ENCODE assay signal across 18 cellular contexts in genomic region chr4:23934223-23934622, GRCh38. TPM values are rescaled to one million over a fixed set of nuclear protein-coding genes. Genes with fewer than 3 reads are reported as not detected.
DNase-seq lines count a peak whose midpoint lies in the region; ATAC-seq, FAIRE-seq and TF ChIP-seq lines count a peak whose summit lies in the region.
"Had no signal": no experiment of that assay in that cellular context is flagged by ENCODE, and none has a peak within 500 bp of the region (broad histone marks: within the 10 kb centered on the region; RNA-seq: fewer than 3 reads in every experiment).

No MANE protein-coding gene starts in this region.

- H3K27me3 ChIP-seq in HUES64 (ENCODE audit: insufficient read depth, low read length), result no peaks in the 10 kb centered on the region
- H3K27me3 ChIP-seq in bronchial epithelial cell (ENCODE audit: control insufficient read depth, insufficient read depth, low read length), result peaks cover 2% of the 10 kb centered on the region
- H3K27me3 ChIP-seq: spleen had no signal

- FAIRE-seq in bronchial epithelial cell (lab: Jason Lieb, UNC), result peak; percentile 43
- FAIRE-seq in GM12892 (lab: Jason Lieb, UNC), result no peak

- no peak for TF ChIP-seq CTCF in bronchial epithelial cell (IDR thresholded peaks at IDR 0.05; ENCODE audit: insufficient read depth, low read length, severe bottlenecking)
- no peak for TF ChIP-seq CTCF in osteocyte (IDR thresholded peaks at IDR 0.05)
- TF ChIP-seq CTCF in type B pancreatic cell (conservative IDR thresholded peaks at IDR 0.05), result no peak

- peaks cover 61% of the 10 kb centered on the region for H3K4me1 Mint-ChIP-seq in osteocyte (ENCODE audit: unreplicated experiment)
- peaks cover 10% of the 10 kb centered on the region for H3K4me1 Mint-ChIP-seq in type B pancreatic cell (ENCODE audit: unreplicated experiment)
- H3K4me1 Mint-ChIP-seq: activated CD4-positive, alpha-beta memory T cell treated with anti-CD3 and anti-CD28 coated beads, Interleukin-2, amount 10 ng/mL, durations not matched to agents 7 days and 5 days had no signal

- WGBS in HUES64, result 78% methylated on average over 4 of the region's 4 CpGs

- ATAC-seq in GM18520 (IDR thresholded peaks at IDR 0.05; ENCODE audit: unreplicated experiment), result no peak
- ATAC-seq: natural killer cell treated with Interleukin-12 subunit alpha and Interleukin-12 subunit beta and Interleukin-15 and Interleukin-18, amount 100 ng/mL, for 72 hours; PC-3 had no signal

- no peaks in the 10 kb centered on the region for H3K27me3 Mint-ChIP-seq in osteocyte (ENCODE audit: unreplicated experiment)
- H3K27me3 Mint-ChIP-seq in type B pancreatic cell, result no peaks in the 10 kb centered on the region
- H3K27me3 Mint-ChIP-seq: activated CD4-positive, alpha-beta memory T cell treated with anti-CD3 and anti-CD28 coated beads, Interleukin-2, amount 10 ng/mL, durations not matched to agents 7 days and 5 days; natural killer cell treated with Interleukin-12 subunit alpha and Interleukin-12 subunit beta and Interleukin-15 and Interleukin-18, amount 100 ng/mL, for 72 hours had no signal

- peak overlapping the region; percentile 85; the same call in 1 of the 2 replicates for H3K27ac ChIP-seq in HUES64 (ENCODE audit: low read depth, low read length)
- H3K27ac ChIP-seq: spleen, VCaP had no signal

- H3K4me1 ChIP-seq in HUES64 (ENCODE audit: insufficient read depth, low read length), result peaks cover 61% of the 10 kb centered on the region
- H3K4me1 ChIP-seq: spleen had no signal

- no peaks in the 10 kb centered on the region for H3K9me3 ChIP-seq in HUES64 (ENCODE audit: insufficient read depth, low read depth, low read length)
- H3K9me3 ChIP-seq: spleen had no signal

- no peak overlapping the region for H3K9ac ChIP-seq in HUES64 (ENCODE audit: low read depth, low read length)

- TF ChIP-seq POLR2A in GM12892 (IDR thresholded peaks at IDR 0.05; ENCODE audit: low read depth, low read length), result no peak

- H3K27ac Mint-ChIP-seq in osteocyte (ENCODE audit: unreplicated experiment) (peak overlapping the region; percentile 84), type B pancreatic cell (no peak overlapping the region)
- H3K27ac Mint-ChIP-seq: activated CD4-positive, alpha-beta memory T cell treated with anti-CD3 and anti-CD28 coated beads, Interleukin-2, amount 10 ng/mL, durations not matched to agents 7 days and 5 days; activated naive CD4-positive, alpha-beta T cell treated with anti-CD3 and anti-CD28 coated beads for 36 hours; CD14-positive monocyte; natural killer cell treated with Interleukin-12 subunit alpha and Interleukin-12 subunit beta and Interleukin-15 and Interleukin-18, amount 100 ng/mL, for 72 hours; T-helper 1 cell treated with Interleukin-12 subunit alpha and Interleukin-12 subunit beta and Interleukin-4 antibody, amounts not matched to agents 30 μg/mL and 1 μg/mL, for 36 hours had no signal

- DNase-seq in Daoy (ENCODE audit: low read depth) (peak; percentile 8), bronchial epithelial cell (ENCODE audit: low read depth) (no peak), osteocyte (ENCODE audit: extremely low spot score, unreplicated experiment) (no peak), GM12892 (ENCODE audit: insufficient read length) (no peak), type B pancreatic cell (ENCODE audit: extremely low spot score, unreplicated experiment) (no peak), GM03348 (ENCODE audit: low spot score) (no peak)
- DNase-seq: activated CD4-positive, alpha-beta memory T cell treated with anti-CD3 and anti-CD28 coated beads, Interleukin-2, amount 10 ng/mL, durations not matched to agents 7 days and 5 days; activated naive CD4-positive, alpha-beta T cell treated with anti-CD3 and anti-CD28 coated beads for 36 hours; NCI-H1436; NCI-H748 treated with DMSO at 0.1 percent for 48 hours; PC-3; spleen had no signal

- H3K36me3 ChIP-seq in HUES64 (ENCODE audit: insufficient read depth, low read length) (no peaks in the 10 kb centered on the region), bronchial epithelial cell (ENCODE audit: control insufficient read depth, insufficient read depth, low read length) (no peaks in the 10 kb centered on the region)
- H3K36me3 ChIP-seq: spleen had no signal

- H3K4me3 Mint-ChIP-seq in osteocyte (ENCODE audit: unreplicated experiment) (no peak overlapping the region), type B pancreatic cell (no peak overlapping the region)
- H3K4me3 Mint-ChIP-seq: activated CD4-positive, alpha-beta memory T cell treated with anti-CD3 and anti-CD28 coated beads, Interleukin-2, amount 10 ng/mL, durations not matched to agents 7 days and 5 days; activated naive CD4-positive, alpha-beta T cell treated with anti-CD3 and anti-CD28 coated beads for 36 hours; CD14-positive monocyte; natural killer cell treated with Interleukin-12 subunit alpha and Interleukin-12 subunit beta and Interleukin-15 and Interleukin-18, amount 100 ng/mL, for 72 hours; T-helper 1 cell treated with Interleukin-12 subunit alpha and Interleukin-12 subunit beta and Interleukin-4 antibody, amounts not matched to agents 30 μg/mL and 1 μg/mL, for 36 hours had no signal

- H3K36me3 Mint-ChIP-seq in osteocyte (ENCODE audit: unreplicated experiment) (no peaks in the 10 kb centered on the region), type B pancreatic cell (peaks cover 3% of the 10 kb centered on the region)
- H3K36me3 Mint-ChIP-seq: CD14-positive monocyte had no signal

- H3K4me3 ChIP-seq in HUES64 (ENCODE audit: low read length), result no peak overlapping the region
- H3K4me3 ChIP-seq in bronchial epithelial cell (ENCODE audit: low read depth, low read length), result no peak overlapping the region
- H3K4me3 ChIP-seq: spleen had no signal

- H3K9me3 Mint-ChIP-seq in osteocyte (ENCODE audit: unreplicated experiment) (no peaks in the 10 kb centered on the region), type B pancreatic cell (no peaks in the 10 kb centered on the region)
- H3K9me3 Mint-ChIP-seq: activated CD4-positive, alpha-beta memory T cell treated with anti-CD3 and anti-CD28 coated beads, Interleukin-2, amount 10 ng/mL, durations not matched to agents 7 days and 5 days; activated naive CD4-positive, alpha-beta T cell treated with anti-CD3 and anti-CD28 coated beads for 36 hours; T-helper 1 cell treated with Interleukin-12 subunit alpha and Interleukin-12 subunit beta and Interleukin-4 antibody, amounts not matched to agents 30 μg/mL and 1 μg/mL, for 36 hours had no signal

RNA-seq across cellular contexts. Expression of gene PPARGC1A, which starts 44.4 kb away (rescaled TPM):
- total RNA-seq in Daoy (2014; rRNA removed; shearing (Covaris generic)), result 0.17 and 0.27 TPM in 2 replicates
- 0.85 TPM for polyA plus RNA-seq in HUES64 (2013, experiment 1 of 2)
- 1.1 TPM for polyA plus RNA-seq in HUES64 (2013, experiment 2 of 2)
- total RNA-seq in bronchial epithelial cell (1.6 and 8.7 TPM in 2 replicates), osteocyte (10.2 and 11.8 TPM in 2 replicates), type B pancreatic cell (ENCODE audit: low replicate concordance) (39.4 and 93.3 TPM in 2 replicates)
- not detected for polyA plus RNA-seq in GM12892 (2012; ENCODE audit: missing spikeins)
- total RNA-seq: activated CD4-positive, alpha-beta memory T cell treated with anti-CD3 and anti-CD28 coated beads, Interleukin-2, amount 10 ng/mL, durations not matched to agents 7 days and 5 days; activated naive CD4-positive, alpha-beta T cell treated with anti-CD3 and anti-CD28 coated beads for 36 hours; natural killer cell treated with Interleukin-12 subunit alpha and Interleukin-12 subunit beta and Interleukin-15 and Interleukin-18, amount 100 ng/mL, for 72 hours; PC-3 had no signal
